ENCODE assay signal across 9 cellular contexts in genomic region chr20:63501818-63502670, GRCh38. TPM values are rescaled to one million over a fixed set of nuclear protein-coding genes. Genes with fewer than 3 reads are reported as not detected.
A peak's percentile ranks its signal among the peaks of the same experiment; 100 is the strongest.
DNase-seq lines count a peak whose midpoint lies in the region; ATAC-seq, FAIRE-seq and TF ChIP-seq lines count a peak whose summit lies in the region.
"Had no signal": no experiment of that assay in that cellular context is flagged by ENCODE, and none has a peak within 500 bp of the region (broad histone marks: within the 10 kb centered on the region; RNA-seq: fewer than 3 reads in every experiment).

No MANE protein-coding gene starts in this region.

- in situ Hi-C loops in HepG2 (cut with HindIII; ENCODE audit: extremely low pct_ligation_motif_present, low pct_unique_long_range_greater_than_20kb) = no loop called here

- H3K4me1 ChIP-seq in astrocyte (ENCODE audit: insufficient read depth, low read length) (no peaks in the 10 kb centered on the region), HepG2 (ENCODE audit: insufficient read depth, low read length) (no peaks in the 10 kb centered on the region)

- CTCF ChIA-PET in HepG2 (lab: Yijun Ruan, JAX; ENCODE audit: low intra/inter-chr PET ratio, low total read pairs) = no interaction called here

- intact Hi-C loops in HepG2 (cut with micrococcal nuclease; ENCODE audit: unreplicated experiment) = no loop called here

- H3K27me3 Mint-ChIP-seq in astrocyte (ENCODE audit: low read depth, unreplicated experiment) = peaks cover 19% of the 10 kb centered on the region

- H3K9ac ChIP-seq in astrocyte (ENCODE audit: low read length) (no peak overlapping the region), HepG2 (ENCODE audit: insufficient read depth, low read depth, low read length) (no peak overlapping the region)

- no peak for TF ChIP-seq EP300 in HepG2 (IDR thresholded peaks at IDR 0.05; ENCODE audit: low read depth in 2 of 2, low read length in 2 of 2)
- no peak for TF ChIP-seq EP300 in HepG2 (CRISPR knock-in tag; IDR thresholded peaks at IDR 0.05; ENCODE audit: borderline replicate concordance)

- H3K27ac Mint-ChIP-seq in astrocyte (ENCODE audit: unreplicated experiment) = no peak overlapping the region

- H3K9me3 ChIP-seq in astrocyte (ENCODE audit: insufficient read depth, low read depth, low read length) = peaks cover 16% of the 10 kb centered on the region
- H3K9me3 ChIP-seq in HepG2 (ENCODE audit: low read length) = no peaks in the 10 kb centered on the region

- TF ChIP-seq CTCF in astrocyte (IDR thresholded peaks at IDR 0.05; ENCODE audit: insufficient read depth, low read depth, low read length) = no peak
- no peak for TF ChIP-seq CTCF in HepG2 (CRISPR knock-in tag; IDR thresholded peaks at IDR 0.05)

- no peaks in the 10 kb centered on the region for H3K36me3 Mint-ChIP-seq in astrocyte (ENCODE audit: low read depth, unreplicated experiment)

- H3K27me3 ChIP-seq in astrocyte (ENCODE audit: insufficient read depth, low read length) (peaks cover 14% of the 10 kb centered on the region), HepG2 (ENCODE audit: control insufficient read depth in 1 of 2, insufficient read depth in 2 of 2, low read length in 2 of 2) (peaks cover 36 to 89% of the 10 kb centered on the region in 2 experiments)

- H3K27ac ChIP-seq in astrocyte (ENCODE audit: low read depth, low read length) (no peak overlapping the region), HepG2 (ENCODE audit: extremely low read length, insufficient read depth, low read length) (no peak overlapping the region)

- no peaks in the 10 kb centered on the region for H3K36me3 ChIP-seq in astrocyte (ENCODE audit: insufficient read depth, low read length)
- H3K36me3 ChIP-seq in HepG2 (replicated peaks in 1 of 2; ENCODE audit: control insufficient read depth in 1 of 2, insufficient read depth in 2 of 2, low read length in 2 of 2) = no peaks in the 10 kb centered on the region

- ATAC-seq in HepG2 (peak; percentile 7; the same call in 2 of the 3 replicates), HG03139 (IDR thresholded peaks at IDR 0.05; ENCODE audit: unreplicated experiment) (no peak), HG03097 (IDR thresholded peaks at IDR 0.05; ENCODE audit: low FRiP score, unreplicated experiment) (no peak)

- no peaks in the 10 kb centered on the region for H4K20me1 ChIP-seq in astrocyte (ENCODE audit: insufficient read depth, low read length)
- H4K20me1 ChIP-seq in HepG2 (ENCODE audit: insufficient read depth, low read length) = no peaks in the 10 kb centered on the region; the same call in 1 of the 2 replicates

- no peak for TF ChIP-seq POLR2A in HepG2 (IDR thresholded peaks at IDR 0.05; ENCODE audit: insufficient read depth in 1 of 2, low read depth in 2 of 2, low read length in 2 of 2)

- POLR2A ChIA-PET in HepG2 (lab: Yijun Ruan, JAX) = no interaction called here

- DNase-seq in Daoy (ENCODE audit: low read depth) = peak; percentile 48
- peak; percentile 41 for DNase-seq in NCI-H187 treated with DMSO at 0.1 percent for 48 hours (lab: John Stamatoyannopoulos, UW)
- no peak for DNase-seq in astrocyte (ENCODE audit: low read depth)
- DNase-seq in HepG2 (ENCODE audit: low spot score) = no peak
- no peak for DNase-seq in SW 1271 (lab: John Stamatoyannopoulos, UW)
- DNase-seq in HK-2 (ENCODE audit: unreplicated experiment) = no peak
- DNase-seq: SIG-M5 had no signal

- H3K4me3 ChIP-seq in astrocyte (ENCODE audit: insufficient read depth, low read depth, low read length) (no peak overlapping the region), HepG2 (replicated peaks in 1 of 3; ENCODE audit: insufficient read depth in 1 of 3, low read depth in 2 of 3, low read length in 3 of 3) (no peak overlapping the region)

- no peak overlapping the region for H2AFZ ChIP-seq in astrocyte (ENCODE audit: low read depth, low read length)
- no peak overlapping the region for H2AFZ ChIP-seq in HepG2 (ENCODE audit: low read length)

- BruUV-seq in HepG2 (replicated peaks; lab: Mats Ljungman, UMichigan) = no TSS peak

- FAIRE-seq in astrocyte (lab: Jason Lieb, UNC) (no peak), HepG2 (lab: Jason Lieb, UNC) (no peak)

- no peak for TF ChIP-seq RAD21 in HepG2 (CRISPR knock-in tag; IDR thresholded peaks at IDR 0.05)

- H3K4me2 ChIP-seq in astrocyte (ENCODE audit: low read length) = peak overlapping the region; percentile 8
- H3K4me2 ChIP-seq in HepG2 (ENCODE audit: low read depth, low read length) = no peak overlapping the region

- H3K9me3 Mint-ChIP-seq in astrocyte (ENCODE audit: unreplicated experiment) = peaks cover 14% of the 10 kb centered on the region

- H3K79me2 ChIP-seq in astrocyte (ENCODE audit: insufficient read depth, low read length) (no peaks in the 10 kb centered on the region), HepG2 (ENCODE audit: insufficient read depth, low read length) (no peaks in the 10 kb centered on the region)

- 10% methylated on average over 20 of the region's 26 CpGs for WGBS in HepG2 (ENCODE audit: low lambda C conversion rate)

- H3K4me3 Mint-ChIP-seq in astrocyte (ENCODE audit: unreplicated experiment) = no peak overlapping the region

- H3K4me1 Mint-ChIP-seq in astrocyte (ENCODE audit: low read depth, unreplicated experiment) = no peaks in the 10 kb centered on the region

RNA-seq across cellular contexts. Expression of gene EEF1A2, which starts 3.2 kb away (rescaled TPM):
- 3.9 and 6.4 TPM in 2 replicates for total RNA-seq in Daoy (2014; rRNA removed; shearing (Covaris generic))
- total RNA-seq in astrocyte (31.8 and 37.6 TPM in 2 replicates), HepG2 (2016; rRNA removed; fragmentation: Illumina TruSeq; extraction: Trizol) (0.36 and 0.44 TPM in 2 replicates)
- 0.51 TPM in 1 of 2 replicates, not detected in the other for total RNA-seq in HepG2 (2016; cell fraction: cytosol; rRNA removed; fragmentation: Illumina TruSeq; extraction: Trizol; ENCODE audit: low read depth)
- total RNA-seq in HepG2 (2016; cell fraction: insoluble cytoplasmic fraction; rRNA removed; fragmentation: Illumina TruSeq; extraction: Trizol) = 0.18 and 0.37 TPM in 2 replicates
- 0.90 and 1.00 TPM in 2 replicates for total RNA-seq in HepG2 (2016; cell fraction: membrane; rRNA removed; fragmentation: Illumina TruSeq; extraction: Trizol)
- 0.22 and 0.47 TPM in 2 replicates for total RNA-seq in HepG2 (2016; cell fraction: nucleus; rRNA removed; fragmentation: Illumina TruSeq; extraction: Trizol)
- polyA plus RNA-seq in HepG2 (2011; rRNA removed) = 0.87 and 1.8 TPM in 2 replicates
- 1.6 and 1.7 TPM in 2 replicates for polyA plus RNA-seq in HepG2 (2011; cell fraction: cytosol; rRNA removed)
- polyA plus RNA-seq in HepG2 (2011; cell fraction: nucleus; rRNA removed) = 2.6 and 2.9 TPM in 2 replicates
- polyA plus RNA-seq in HepG2 (2012) = 1.0 and 4.0 TPM in 2 replicates
- 0.58 and 0.81 TPM in 2 replicates for polyA plus RNA-seq in HepG2 (2016; cell fraction: cytosol; fragmentation: Illumina TruSeq; extraction: Trizol; ENCODE audit: low read depth)
- polyA plus RNA-seq in HepG2 (2016; cell fraction: insoluble cytoplasmic fraction; fragmentation: Illumina TruSeq; extraction: Trizol; ENCODE audit: low read depth) = 0.54 and 1.5 TPM in 2 replicates
- 0.81 and 1.1 TPM in 2 replicates for polyA plus RNA-seq in HepG2 (2016; cell fraction: membrane; fragmentation: Illumina TruSeq; extraction: Trizol; ENCODE audit: low read depth)
- 1.2 and 1.5 TPM in 2 replicates for polyA plus RNA-seq in HepG2 (2016; cell fraction: nucleus; fragmentation: Illumina TruSeq; extraction: Trizol; ENCODE audit: insufficient read depth, low read depth)
- 1.4 and 21.5 TPM in 2 replicates for polyA minus RNA-seq in HepG2 (2011; rRNA and poly(A)+ RNA removed; ENCODE audit: low replicate concordance)
- polyA minus RNA-seq in HepG2 (2011; cell fraction: cytosol; rRNA and poly(A)+ RNA removed) = 1.1 and 3.3 TPM in 2 replicates
- polyA minus RNA-seq in HepG2 (2011; cell fraction: nucleus; rRNA and poly(A)+ RNA removed) = 0.75 and 1.0 TPM in 2 replicates

RNA-seq across cellular contexts. Expression of gene PPDPF, which starts 18.5 kb away (rescaled TPM):
- total RNA-seq in Daoy (2014; rRNA removed; shearing (Covaris generic)) = 30.6 and 39.0 TPM in 2 replicates
- total RNA-seq in astrocyte (251 and 268 TPM in 2 replicates), HepG2 (2016; rRNA removed; fragmentation: Illumina TruSeq; extraction: Trizol) (6.0 and 7.0 TPM in 2 replicates)
- 21.9 and 23.8 TPM in 2 replicates for total RNA-seq in HepG2 (2016; cell fraction: cytosol; rRNA removed; fragmentation: Illumina TruSeq; extraction: Trizol; ENCODE audit: low read depth)
- total RNA-seq in HepG2 (2016; cell fraction: insoluble cytoplasmic fraction; rRNA removed; fragmentation: Illumina TruSeq; extraction: Trizol) = 4.3 and 5.4 TPM in 2 replicates
- 16.4 and 22.5 TPM in 2 replicates for total RNA-seq in HepG2 (2016; cell fraction: membrane; rRNA removed; fragmentation: Illumina TruSeq; extraction: Trizol)
- 5.4 and 6.2 TPM in 2 replicates for total RNA-seq in HepG2 (2016; cell fraction: nucleus; rRNA removed; fragmentation: Illumina TruSeq; extraction: Trizol)
- polyA plus RNA-seq in HepG2 (2011; rRNA removed) = 1.8 and 2.2 TPM in 2 replicates
- 2.4 and 6.2 TPM in 2 replicates for polyA plus RNA-seq in HepG2 (2011; cell fraction: cytosol; rRNA removed)
- 6.3 and 9.5 TPM in 2 replicates for polyA plus RNA-seq in HepG2 (2011; cell fraction: nucleus; rRNA removed)
- 12.0 and 18.6 TPM in 2 replicates for polyA plus RNA-seq in HepG2 (2012)
- 606 and 718 TPM in 2 replicates for polyA plus RNA-seq in HepG2 (2016; cell fraction: cytosol; fragmentation: Illumina TruSeq; extraction: Trizol; ENCODE audit: low read depth)
- polyA plus RNA-seq in HepG2 (2016; cell fraction: insoluble cytoplasmic fraction; fragmentation: Illumina TruSeq; extraction: Trizol; ENCODE audit: low read depth) = 42.4 and 57.7 TPM in 2 replicates
- 288 and 295 TPM in 2 replicates for polyA plus RNA-seq in HepG2 (2016; cell fraction: membrane; fragmentation: Illumina TruSeq; extraction: Trizol; ENCODE audit: low read depth)
- 40.1 and 40.2 TPM in 2 replicates for polyA plus RNA-seq in HepG2 (2016; cell fraction: nucleus; fragmentation: Illumina TruSeq; extraction: Trizol; ENCODE audit: insufficient read depth, low read depth)
- polyA minus RNA-seq in HepG2 (2011; rRNA and poly(A)+ RNA removed; ENCODE audit: low replicate concordance) = 8.4 and 13.9 TPM in 2 replicates
- 15.8 and 39.4 TPM in 2 replicates for polyA minus RNA-seq in HepG2 (2011; cell fraction: cytosol; rRNA and poly(A)+ RNA removed)
- polyA minus RNA-seq in HepG2 (2011; cell fraction: nucleus; rRNA and poly(A)+ RNA removed) = 4.5 and 4.8 TPM in 2 replicates

RNA-seq across cellular contexts. Expression of gene KCNQ2, which starts 29.6 kb away (rescaled TPM):
- 0.17 TPM in 1 of 2 replicates, not detected in the other for total RNA-seq in Daoy (2014; rRNA removed; shearing (Covaris generic))
- 11.5 and 11.9 TPM in 2 replicates for total RNA-seq in astrocyte
- total RNA-seq in HepG2 (2016; rRNA removed; fragmentation: Illumina TruSeq; extraction: Trizol) = not detected in 2 replicates
- total RNA-seq in HepG2 (2016; cell fraction: cytosol; rRNA removed; fragmentation: Illumina TruSeq; extraction: Trizol; ENCODE audit: low read depth) = not detected in 2 replicates
- total RNA-seq in HepG2 (2016; cell fraction: insoluble cytoplasmic fraction; rRNA removed; fragmentation: Illumina TruSeq; extraction: Trizol) = not detected in 2 replicates
- total RNA-seq in HepG2 (2016; cell fraction: membrane; rRNA removed; fragmentation: Illumina TruSeq; extraction: Trizol) = not detected in 2 replicates
- not detected in 2 replicates for total RNA-seq in HepG2 (2016; cell fraction: nucleus; rRNA removed; fragmentation: Illumina TruSeq; extraction: Trizol)
- not detected in 2 replicates for polyA plus RNA-seq in HepG2 (2011; rRNA removed)
- polyA plus RNA-seq in HepG2 (2011; cell fraction: cytosol; rRNA removed) = not detected in 2 replicates
- polyA plus RNA-seq in HepG2 (2011; cell fraction: nucleus; rRNA removed) = 0.03 and 0.10 TPM in 2 replicates
- polyA plus RNA-seq in HepG2 (2012) = not detected in 2 replicates
- polyA plus RNA-seq in HepG2 (2016; cell fraction: cytosol; fragmentation: Illumina TruSeq; extraction: Trizol; ENCODE audit: low read depth) = not detected in 2 replicates
- polyA plus RNA-seq in HepG2 (2016; cell fraction: insoluble cytoplasmic fraction; fragmentation: Illumina TruSeq; extraction: Trizol; ENCODE audit: low read depth) = not detected in 2 replicates
- polyA plus RNA-seq in HepG2 (2016; cell fraction: membrane; fragmentation: Illumina TruSeq; extraction: Trizol; ENCODE audit: low read depth) = not detected in 2 replicates
- polyA plus RNA-seq in HepG2 (2016; cell fraction: nucleus; fragmentation: Illumina TruSeq; extraction: Trizol; ENCODE audit: insufficient read depth, low read depth) = not detected in 2 replicates
- polyA minus RNA-seq in HepG2 (2011; rRNA and poly(A)+ RNA removed; ENCODE audit: low replicate concordance) = 0.02 and 1.2 TPM in 2 replicates
- polyA minus RNA-seq in HepG2 (2011; cell fraction: cytosol; rRNA and poly(A)+ RNA removed) = not detected in 2 replicates
- not detected in 2 replicates for polyA minus RNA-seq in HepG2 (2011; cell fraction: nucleus; rRNA and poly(A)+ RNA removed)

RNA-seq across cellular contexts. Expression of gene PTK6, which starts 35.1 kb away (rescaled TPM):
- total RNA-seq in Daoy (2014; rRNA removed; shearing (Covaris generic)) = not detected in 2 replicates
- 0.18 TPM in 1 of 2 replicates, not detected in the other for total RNA-seq in astrocyte
- not detected in 2 replicates for total RNA-seq in HepG2 (2016; rRNA removed; fragmentation: Illumina TruSeq; extraction: Trizol)
- total RNA-seq in HepG2 (2016; cell fraction: cytosol; rRNA removed; fragmentation: Illumina TruSeq; extraction: Trizol; ENCODE audit: low read depth) = not detected in 2 replicates
- total RNA-seq in HepG2 (2016; cell fraction: insoluble cytoplasmic fraction; rRNA removed; fragmentation: Illumina TruSeq; extraction: Trizol) = not detected in 2 replicates
- not detected in 2 replicates for total RNA-seq in HepG2 (2016; cell fraction: membrane; rRNA removed; fragmentation: Illumina TruSeq; extraction: Trizol)
- total RNA-seq in HepG2 (2016; cell fraction: nucleus; rRNA removed; fragmentation: Illumina TruSeq; extraction: Trizol) = not detected in 2 replicates
- 0.07 and 0.08 TPM in 2 replicates for polyA plus RNA-seq in HepG2 (2011; rRNA removed)
- 0.05 and 0.08 TPM in 2 replicates for polyA plus RNA-seq in HepG2 (2011; cell fraction: cytosol; rRNA removed)
- polyA plus RNA-seq in HepG2 (2011; cell fraction: nucleus; rRNA removed) = 0.27 and 0.42 TPM in 2 replicates
- 0.09 and 0.11 TPM in 2 replicates for polyA plus RNA-seq in HepG2 (2012)
- polyA plus RNA-seq in HepG2 (2016; cell fraction: cytosol; fragmentation: Illumina TruSeq; extraction: Trizol; ENCODE audit: low read depth) = not detected in 2 replicates
- polyA plus RNA-seq in HepG2 (2016; cell fraction: insoluble cytoplasmic fraction; fragmentation: Illumina TruSeq; extraction: Trizol; ENCODE audit: low read depth) = not detected in 2 replicates
- polyA plus RNA-seq in HepG2 (2016; cell fraction: membrane; fragmentation: Illumina TruSeq; extraction: Trizol; ENCODE audit: low read depth) = not detected in 2 replicates
- not detected in 2 replicates for polyA plus RNA-seq in HepG2 (2016; cell fraction: nucleus; fragmentation: Illumina TruSeq; extraction: Trizol; ENCODE audit: insufficient read depth, low read depth)
- polyA minus RNA-seq in HepG2 (2011; rRNA and poly(A)+ RNA removed; ENCODE audit: low replicate concordance) = 0.18 and 9.4 TPM in 2 replicates
- not detected in 2 replicates for polyA minus RNA-seq in HepG2 (2011; cell fraction: cytosol; rRNA and poly(A)+ RNA removed)
- polyA minus RNA-seq in HepG2 (2011; cell fraction: nucleus; rRNA and poly(A)+ RNA removed) = 0.12 and 0.13 TPM in 2 replicates

RNA-seq across cellular contexts. Expression of gene SRMS, which starts 45.5 kb away (rescaled TPM):
- not detected in 2 replicates for total RNA-seq in Daoy (2014; rRNA removed; shearing (Covaris generic))
- total RNA-seq in astrocyte (0.14 TPM in 1 of 2 replicates, not detected in the other), HepG2 (2016; rRNA removed; fragmentation: Illumina TruSeq; extraction: Trizol) (not detected in 2 replicates)
- total RNA-seq in HepG2 (2016; cell fraction: cytosol; rRNA removed; fragmentation: Illumina TruSeq; extraction: Trizol; ENCODE audit: low read depth) = not detected in 2 replicates
- not detected in 2 replicates for total RNA-seq in HepG2 (2016; cell fraction: insoluble cytoplasmic fraction; rRNA removed; fragmentation: Illumina TruSeq; extraction: Trizol)
- not detected in 2 replicates for total RNA-seq in HepG2 (2016; cell fraction: membrane; rRNA removed; fragmentation: Illumina TruSeq; extraction: Trizol)
- total RNA-seq in HepG2 (2016; cell fraction: nucleus; rRNA removed; fragmentation: Illumina TruSeq; extraction: Trizol) = not detected in 2 replicates
- polyA plus RNA-seq in HepG2 (2011; rRNA removed) = 0.09 TPM in 1 of 2 replicates, not detected in the other
- not detected in 2 replicates for polyA plus RNA-seq in HepG2 (2011; cell fraction: cytosol; rRNA removed)
- polyA plus RNA-seq in HepG2 (2011; cell fraction: nucleus; rRNA removed) = 0.10 and 0.37 TPM in 2 replicates
- polyA plus RNA-seq in HepG2 (2012) = 0.17 TPM in 1 of 2 replicates, not detected in the other
- polyA plus RNA-seq in HepG2 (2016; cell fraction: cytosol; fragmentation: Illumina TruSeq; extraction: Trizol; ENCODE audit: low read depth) = not detected in 2 replicates
- not detected in 2 replicates for polyA plus RNA-seq in HepG2 (2016; cell fraction: insoluble cytoplasmic fraction; fragmentation: Illumina TruSeq; extraction: Trizol; ENCODE audit: low read depth)
- not detected in 2 replicates for polyA plus RNA-seq in HepG2 (2016; cell fraction: membrane; fragmentation: Illumina TruSeq; extraction: Trizol; ENCODE audit: low read depth)
- not detected in 2 replicates for polyA plus RNA-seq in HepG2 (2016; cell fraction: nucleus; fragmentation: Illumina TruSeq; extraction: Trizol; ENCODE audit: insufficient read depth, low read depth)
- 0.28 TPM in 1 of 2 replicates, not detected in the other for polyA minus RNA-seq in HepG2 (2011; rRNA and poly(A)+ RNA removed; ENCODE audit: low replicate concordance)
- polyA minus RNA-seq in HepG2 (2011; cell fraction: cytosol; rRNA and poly(A)+ RNA removed) = not detected in 2 replicates
- polyA minus RNA-seq in HepG2 (2011; cell fraction: nucleus; rRNA and poly(A)+ RNA removed) = not detected in 2 replicates

Comparison
In these comparisons a context has a peak if more than half of its experiments do, and no peak if none do; other contexts are left out.
1. DNase-seq: peak in Daoy (single experiment) and NCI-H187 treated with DMSO at 0.1 percent for 48 hours (single experiment); none in astrocyte (single experiment), HepG2 (single experiment), SW 1271 (0 of 2) and HK-2 (single experiment).
2. RNA of gene KCNQ2, which starts 29.6 kb away (total RNA-seq): 11.5 to 11.9 TPM in astrocyte; 0.17 TPM in Daoy and not detected in HepG2; every median in the first group is over 10 times any median in the second.